ENCODE assay signal across 1 cellular context in genomic region chr14:99315197-99315596, GRCh38.
A peak's percentile ranks its signal among the peaks of the same experiment; 100 is the strongest.
TF ChIP-seq lines count a peak whose summit lies in the region.

No MANE protein-coding gene starts in this region.

TF ChIP-seq in HepG2, 621 proteins besides CTCF, POLR2A, EP300 and RAD21 (continued from another document):
- TF ChIP-seq ZHX1 (CRISPR knock-in tag; IDR thresholded peaks at IDR 0.05; ENCODE audit: low read depth) (no peak), ZNF121 (CRISPR knock-in tag; IDR thresholded peaks at IDR 0.05) (no peak), HMGA1 (CRISPR knock-in tag; conservative IDR thresholded peaks at IDR 0.05) (no peak), PATZ1 (CRISPR knock-in tag; IDR thresholded peaks at IDR 0.05) (0 out of 2 replicates have a peak, but pooled peaks have one; percentile 41), REXO4 (CRISPR knock-in tag; IDR thresholded peaks at IDR 0.05; ENCODE audit: borderline replicate concordance) (no peak), RBM39 (IDR thresholded peaks at IDR 0.05; ENCODE audit: low read depth, low read length, poor library complexity, severe bottlenecking) (no peak), RCOR2 (CRISPR knock-in tag; IDR thresholded peaks at IDR 0.05) (no peak), ZNF597 (CRISPR knock-in tag; IDR thresholded peaks at IDR 0.05) (no peak), SRY (CRISPR knock-in tag; IDR thresholded peaks at IDR 0.05) (no peak), TAF1 (CRISPR knock-in tag; IDR thresholded peaks at IDR 0.05) (no peak), THAP8 (CRISPR knock-in tag; IDR thresholded peaks at IDR 0.05; ENCODE audit: borderline replicate concordance) (no peak), AKAP8 (CRISPR knock-in tag; IDR thresholded peaks at IDR 0.05) (no peak), NFYC (CRISPR knock-in tag; IDR thresholded peaks at IDR 0.05) (no peak), ZNF878 (CRISPR knock-in tag; IDR thresholded peaks at IDR 0.05) (no peak), ZSCAN20 (CRISPR knock-in tag; IDR thresholded peaks at IDR 0.05; ENCODE audit: borderline replicate concordance) (no peak), RFX1 (IDR thresholded peaks at IDR 0.05) (no peak), ZSCAN12 (CRISPR knock-in tag; IDR thresholded peaks at IDR 0.05) (no peak), CHD2 (IDR thresholded peaks at IDR 0.05; ENCODE audit: low read depth, low read length) (no peak), NR2F2 (IDR thresholded peaks at IDR 0.05; ENCODE audit: borderline replicate concordance, low read depth) (no peak), GATAD2A (CRISPR knock-in tag; IDR thresholded peaks at IDR 0.05) (peak; percentile 63; the same call in 1 of the 2 replicates), RARA (CRISPR knock-in tag; IDR thresholded peaks at IDR 0.05) (peak; percentile 75), FOXA3 (CRISPR knock-in tag; IDR thresholded peaks at IDR 0.05) (peak; percentile 61; the same call in 1 of the 2 replicates), SRSF9 (IDR thresholded peaks at IDR 0.05; ENCODE audit: borderline replicate concordance, insufficient read depth, low read depth, low read length, poor library complexity, severe bottlenecking) (no peak), ZNF616 (CRISPR knock-in tag; IDR thresholded peaks at IDR 0.05; ENCODE audit: low read depth) (no peak), DBP (CRISPR knock-in tag; IDR thresholded peaks at IDR 0.05; ENCODE audit: not compliant biosample characterization) (no peak), NFE2L1 (CRISPR knock-in tag; IDR thresholded peaks at IDR 0.05; ENCODE audit: borderline replicate concordance) (no peak), ZNF570 (CRISPR knock-in tag; IDR thresholded peaks at IDR 0.05; ENCODE audit: borderline replicate concordance) (no peak), SATB2 (CRISPR knock-in tag; IDR thresholded peaks at IDR 0.05) (no peak), ZNF629 (CRISPR knock-in tag; conservative IDR thresholded peaks at IDR 0.05) (no peak), U2AF1 (optimal IDR thresholded peaks at IDR 0.05; ENCODE audit: low read depth, low read length) (no peak)
